ENCODE assay signal across 32 cellular contexts in the genomic region with DNA sequence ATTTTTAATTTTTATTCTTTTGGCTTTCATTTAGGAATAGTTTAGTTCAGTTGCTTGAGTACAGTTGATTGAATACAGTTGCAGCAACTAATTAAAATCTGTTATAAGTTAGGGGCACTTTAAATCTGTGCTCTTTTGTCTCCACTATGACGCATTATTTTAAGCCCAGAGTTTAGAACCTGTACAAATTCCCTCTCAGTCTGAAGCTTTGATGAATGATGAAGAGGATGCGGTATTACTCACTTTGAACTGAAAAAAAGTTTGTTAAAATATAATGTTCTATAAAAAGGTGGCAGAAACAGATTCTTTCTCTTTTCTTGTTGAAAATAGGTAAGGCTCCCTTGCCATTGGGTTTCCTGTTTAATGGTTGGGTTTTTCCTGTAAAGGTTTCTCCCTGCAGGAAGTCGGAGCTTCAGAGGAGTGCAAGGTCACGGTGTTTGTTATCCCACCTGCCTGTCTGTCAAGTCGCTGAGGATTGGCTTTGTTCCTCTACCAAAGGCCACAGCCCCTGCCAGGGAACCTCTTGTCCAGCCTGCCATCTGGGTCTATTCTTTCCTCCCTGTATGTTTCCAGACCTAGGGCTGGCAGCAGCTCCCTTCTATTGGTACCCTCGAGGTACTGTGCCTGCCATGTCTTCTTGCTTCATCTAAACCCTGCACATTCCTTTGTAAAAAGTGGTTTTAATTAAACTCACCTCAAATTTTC. TPM values are rescaled to one million over a fixed set of nuclear protein-coding genes. Genes with fewer than 3 reads are reported as not detected.
DNase-seq lines count a peak whose midpoint lies in the region; FAIRE-seq and TF ChIP-seq lines count a peak whose summit lies in the region.
"Had no signal": no experiment of that assay in that cellular context is flagged by ENCODE, and none has a peak within 500 bp of the region (broad histone marks: within the 10 kb centered on the region; RNA-seq: fewer than 3 reads in every experiment).

No MANE protein-coding gene starts in this region.

- FAIRE-seq in astrocyte (lab: Jason Lieb, UNC), result no peak

- H3K27ac Mint-ChIP-seq in H9 (no peak overlapping the region), astrocyte (ENCODE audit: unreplicated experiment) (no peak overlapping the region)
- H3K27ac Mint-ChIP-seq: activated CD4-positive, alpha-beta T cell treated with anti-CD3 and anti-CD28 coated beads for 36 hours; activated CD8-positive, alpha-beta T cell treated with anti-CD3 and anti-CD28 coated beads, Interleukin-2, amount 10 ng/mL, durations not matched to agents 7 days and 5 days; activated naive CD4-positive, alpha-beta T cell treated with anti-CD3 and anti-CD28 coated beads, Interleukin-2, amount 10 ng/mL, durations not matched to agents 7 days and 5 days; activated T-helper 17 cell treated with anti-CD3 and anti-CD28 coated beads, Interleukin-2, amount 50 U/mL, for 72 hours; brain; memory B cell had no signal

- H3K79me1 ChIP-seq in H9 (ENCODE audit: insufficient read depth, low read depth, low read length, poor library complexity, severe bottlenecking), result no peaks in the 10 kb centered on the region

- H3K27me3 ChIP-seq in H9 (ENCODE audit: insufficient read depth, low read length) (no peaks in the 10 kb centered on the region), astrocyte (ENCODE audit: insufficient read depth, low read length) (no peaks in the 10 kb centered on the region), esophagus squamous epithelium (no peaks in the 10 kb centered on the region)
- H3K27me3 ChIP-seq: adrenal gland, Peyer's patch, right atrium auricular region, suprapubic skin, upper lobe of right lung had no signal

- no peak overlapping the region for H4K91ac ChIP-seq in H9 (ENCODE audit: insufficient read length, low read depth, low read length)

- H3K79me2 ChIP-seq in H9 (ENCODE audit: insufficient read depth, low read length) (no peaks in the 10 kb centered on the region), astrocyte (ENCODE audit: insufficient read depth, low read length) (no peaks in the 10 kb centered on the region)
- H3K79me2 ChIP-seq: parathyroid adenoma had no signal

- no peak overlapping the region for H3K18ac ChIP-seq in H9 (ENCODE audit: insufficient read length, low read depth, low read length)

- H3K23me2 ChIP-seq in H9 (ENCODE audit: insufficient read length, low read depth, low read length, poor library complexity, severe bottlenecking), result no peaks in the 10 kb centered on the region

- H3T11ph ChIP-seq in H9 (ENCODE audit: low read length), result no peak overlapping the region

- no peak for TF ChIP-seq CTCF in H9 (conservative IDR thresholded peaks at IDR 0.05)
- TF ChIP-seq CTCF in astrocyte (IDR thresholded peaks at IDR 0.05; ENCODE audit: insufficient read depth, low read depth, low read length), result no peak
- TF ChIP-seq CTCF in esophagus squamous epithelium (IDR thresholded peaks at IDR 0.05), result no peak

- H3K23ac ChIP-seq in H9 (ENCODE audit: insufficient read length, low read depth, low read length), result no peak overlapping the region

- H2BK15ac ChIP-seq in H9 (ENCODE audit: low read depth, low read length), result no peak overlapping the region

- TF ChIP-seq POLR2A in esophagus squamous epithelium (IDR thresholded peaks at IDR 0.05), result no peak

- intact Hi-C loops in esophagus squamous epithelium (cut with DNase I), result no loop called here

- H3K36me3 ChIP-seq in astrocyte (ENCODE audit: insufficient read depth, low read length), result no peaks in the 10 kb centered on the region
- H3K36me3 ChIP-seq in esophagus squamous epithelium, result no peaks in the 10 kb centered on the region
- H3K36me3 ChIP-seq: adrenal gland, Peyer's patch, right atrium auricular region, suprapubic skin, upper lobe of right lung had no signal

- H2AFZ ChIP-seq in H9 (ENCODE audit: low read length) (no peak overlapping the region), astrocyte (ENCODE audit: low read depth, low read length) (peak overlapping the region; percentile 16)
- H2AFZ ChIP-seq: parathyroid adenoma had no signal

- H3K36me3 Mint-ChIP-seq in H9 (ENCODE audit: insufficient read depth in 1 of 3, low read depth in 3 of 3) (no peaks in the 10 kb centered on the region), astrocyte (ENCODE audit: low read depth, unreplicated experiment) (no peaks in the 10 kb centered on the region)
- H3K36me3 Mint-ChIP-seq: activated naive CD4-positive, alpha-beta T cell treated with anti-CD3 and anti-CD28 coated beads, Interleukin-2, amount 10 ng/mL, durations not matched to agents 7 days and 5 days; brain; memory B cell had no signal

- H4K20me1 ChIP-seq in H9 (ENCODE audit: control insufficient read depth, insufficient read depth, insufficient read length), result no peaks in the 10 kb centered on the region
- no peaks in the 10 kb centered on the region for H4K20me1 ChIP-seq in astrocyte (ENCODE audit: insufficient read depth, low read length)

- no peak overlapping the region for H2BK20ac ChIP-seq in H9 (ENCODE audit: low read depth, low read length, poor library complexity, severe bottlenecking)

- H3K4me1 Mint-ChIP-seq in H9, result peaks cover 3 to 11% of the 10 kb centered on the region in 2 experiments; a peak in 3 of 4 replicates
- H3K4me1 Mint-ChIP-seq in astrocyte (ENCODE audit: low read depth, unreplicated experiment), result peaks cover 23% of the 10 kb centered on the region
- H3K4me1 Mint-ChIP-seq: activated CD4-positive, alpha-beta T cell treated with anti-CD3 and anti-CD28 coated beads for 36 hours; activated naive CD4-positive, alpha-beta T cell treated with anti-CD3 and anti-CD28 coated beads, Interleukin-2, amount 10 ng/mL, durations not matched to agents 7 days and 5 days; activated T-helper 17 cell treated with anti-CD3 and anti-CD28 coated beads, Interleukin-2, amount 50 U/mL, for 72 hours; memory B cell had no signal

- H3K56ac ChIP-seq in H9 (ENCODE audit: insufficient read length, low read depth, low read length), result no peak overlapping the region

- H3K4me1 ChIP-seq in H9 (ENCODE audit: insufficient read depth, low read length) (no peaks in the 10 kb centered on the region; the same call in 1 of the 2 replicates), astrocyte (ENCODE audit: insufficient read depth, low read length) (peaks cover 5% of the 10 kb centered on the region), esophagus squamous epithelium (no peaks in the 10 kb centered on the region)
- H3K4me1 ChIP-seq: adrenal gland, parathyroid adenoma, Peyer's patch, right atrium auricular region, suprapubic skin, upper lobe of right lung had no signal

- no peak overlapping the region for H2AK5ac ChIP-seq in H9 (ENCODE audit: insufficient read length, low read length)

- H3K4me3 ChIP-seq in astrocyte (ENCODE audit: insufficient read depth, low read depth, low read length), result no peak overlapping the region
- no peak overlapping the region for H3K4me3 ChIP-seq in esophagus squamous epithelium
- H3K4me3 ChIP-seq: adrenal gland, Peyer's patch, right atrium auricular region, smooth muscle cell, suprapubic skin, upper lobe of right lung had no signal

- no CpG with 5 or more reads among the region's 6 CpGs for WGBS in H9 (ENCODE audit: extremely low coverage, insufficient read length, low lambda C conversion rate)
- WGBS in esophagus squamous epithelium, 2 donors, result 52 to 58% methylated on average over 6 of the region's 6 CpGs

- no peaks in the 10 kb centered on the region for H3K9me3 Mint-ChIP-seq in H9
- no peaks in the 10 kb centered on the region for H3K9me3 Mint-ChIP-seq in astrocyte (ENCODE audit: unreplicated experiment)
- H3K9me3 Mint-ChIP-seq: activated naive CD4-positive, alpha-beta T cell treated with anti-CD3 and anti-CD28 coated beads, Interleukin-2, amount 10 ng/mL, durations not matched to agents 7 days and 5 days; activated T-helper 17 cell treated with anti-CD3 and anti-CD28 coated beads, Interleukin-2, amount 50 U/mL, for 72 hours; brain had no signal

- no peak overlapping the region for H3K14ac ChIP-seq in H9 (ENCODE audit: insufficient read depth, low read length)

- no peak overlapping the region for H3K4me2 ChIP-seq in H9 (ENCODE audit: insufficient read depth, insufficient read length, low read length)
- H3K4me2 ChIP-seq in astrocyte (ENCODE audit: low read length), result no peak overlapping the region
- H3K4me2 ChIP-seq: smooth muscle cell had no signal

- no peak overlapping the region for H4K5ac ChIP-seq in H9 (ENCODE audit: insufficient read length, low read depth, low read length)

- H3K4ac ChIP-seq in H9 (ENCODE audit: low read depth, low read length), result no peak overlapping the region

- no peak overlapping the region for H2BK12ac ChIP-seq in H9 (ENCODE audit: insufficient read length, low read depth, low read length)

- no peak overlapping the region for H2BK5ac ChIP-seq in H9 (ENCODE audit: insufficient read length, low read length)

- no peak overlapping the region for H2BK120ac ChIP-seq in H9 (ENCODE audit: low read depth, low read length, poor library complexity, severe bottlenecking)

- no peak overlapping the region for H3K9ac ChIP-seq in H9 (ENCODE audit: extremely low read depth, insufficient read length, low read length)
- no peak overlapping the region for H3K9ac ChIP-seq in astrocyte (ENCODE audit: low read length)
- H3K9ac ChIP-seq: parathyroid adenoma had no signal

- no peak overlapping the region for H3K4me3 Mint-ChIP-seq in H9
- H3K4me3 Mint-ChIP-seq in astrocyte (ENCODE audit: unreplicated experiment), result no peak overlapping the region
- H3K4me3 Mint-ChIP-seq: activated CD4-positive, alpha-beta T cell treated with anti-CD3 and anti-CD28 coated beads for 36 hours; activated CD8-positive, alpha-beta T cell treated with anti-CD3 and anti-CD28 coated beads, Interleukin-2, amount 10 ng/mL, durations not matched to agents 7 days and 5 days; activated naive CD4-positive, alpha-beta T cell treated with anti-CD3 and anti-CD28 coated beads, Interleukin-2, amount 10 ng/mL, durations not matched to agents 7 days and 5 days; activated T-helper 17 cell treated with anti-CD3 and anti-CD28 coated beads, Interleukin-2, amount 50 U/mL, for 72 hours; brain; memory B cell had no signal

- H3K9me3 ChIP-seq in H9 (ENCODE audit: control insufficient read depth, low read depth, low read length) (no peaks in the 10 kb centered on the region), astrocyte (ENCODE audit: insufficient read depth, low read depth, low read length) (no peaks in the 10 kb centered on the region), esophagus squamous epithelium (no peaks in the 10 kb centered on the region)
- H3K9me3 ChIP-seq: adrenal gland, Caco-2, Peyer's patch, right atrium auricular region, suprapubic skin, upper lobe of right lung had no signal

- no peak overlapping the region for H4K8ac ChIP-seq in H9 (replicated peaks; ENCODE audit: insufficient read length, low read depth, low read length)

- no peaks in the 10 kb centered on the region for H3K27me3 Mint-ChIP-seq in H9 (ENCODE audit: low read depth)
- no peaks in the 10 kb centered on the region for H3K27me3 Mint-ChIP-seq in astrocyte (ENCODE audit: low read depth, unreplicated experiment)
- H3K27me3 Mint-ChIP-seq: brain had no signal

- DNase-seq in DMS53 (lab: John Stamatoyannopoulos, UW), result peak; percentile 21
- DNase-seq in DMS53 treated with DMSO at 0.1 percent for 48 hours (lab: John Stamatoyannopoulos, UW; ENCODE audit: unreplicated experiment), result no peak
- DNase-seq in H9, result peak; percentile 41
- no peak for DNase-seq in astrocyte (ENCODE audit: low read depth)
- DNase-seq in left kidney (ENCODE audit: low read depth, low spot score), result peak; percentile 33
- DNase-seq in NCI-H1930 (lab: John Stamatoyannopoulos, UW), result no peak
- DNase-seq in stimulated activated naive CD4-positive, alpha-beta T cell treated with Interleukin-2 at 50 U/mL for 16 hours (lab: John Stamatoyannopoulos, UW), result no peak
- DNase-seq in esophagus squamous epithelium (lab: John Stamatoyannopoulos, UW), result no peak
- DNase-seq: activated CD4-positive, alpha-beta T cell treated with anti-CD3 and anti-CD28 coated beads for 36 hours; activated CD8-positive, alpha-beta T cell treated with anti-CD3 and anti-CD28 coated beads, Interleukin-2, amount 10 ng/mL, durations not matched to agents 7 days and 5 days; activated naive CD4-positive, alpha-beta T cell treated with anti-CD3 and anti-CD28 coated beads, Interleukin-2, amount 10 ng/mL, durations not matched to agents 7 days and 5 days; adrenal gland; Caco-2; GOT3; hypothalamus; Karpas-422; NCI-H1436 treated with DMSO at 0.1 percent for 48 hours; NCI-H524; Peyer's patch; SIG-M5; stimulated activated naive CD4-positive, alpha-beta T cell; SW 1271; upper lobe of right lung had no signal

- H3K27ac ChIP-seq in H9 (ENCODE audit: insufficient read length, low read depth, low read length) (no peak overlapping the region), astrocyte (ENCODE audit: low read depth, low read length) (no peak overlapping the region), esophagus squamous epithelium (no peak overlapping the region)
- H3K27ac ChIP-seq: 22Rv1, adrenal gland, C4-2B, parathyroid adenoma, Peyer's patch, right atrium auricular region, suprapubic skin, upper lobe of right lung had no signal

RNA-seq across cellular contexts. Expression of gene FN1, which starts 43.8 kb away (rescaled TPM):
- 56.0 and 61.3 TPM in 2 replicates for total RNA-seq in H9 (2021)
- 17,010 and 22,524 TPM in 2 replicates for total RNA-seq in astrocyte
- total RNA-seq in esophagus squamous epithelium, result 100 to 1,000 TPM in 2 of 4 donors, 10 to 100 TPM in 2; 15.7 to 393 (median 112) TPM

Comparison
In these comparisons a context has a peak if more than half of its experiments do, and no peak if none do; other contexts are left out.
1. DNase-seq: peak in DMS53 (single experiment), H9 (single experiment) and left kidney (single experiment); none in DMS53 treated with DMSO at 0.1 percent for 48 hours (single experiment), astrocyte (single experiment), NCI-H1930 (0 of 2), stimulated activated naive CD4-positive, alpha-beta T cell treated with Interleukin-2 at 50 U/mL for 16 hours (single experiment) and esophagus squamous epithelium (single experiment).
2. RNA of gene FN1, which starts 43.8 kb away (total RNA-seq): 17,010 to 22,524 TPM in astrocyte; 15.7 to 393 TPM in esophagus squamous epithelium and 56.0 to 61.3 TPM in H9; every median in the first group is over 10 times any median in the second.